20 cellular contexts compared by ENCODE assay signal in the genomic region with DNA sequence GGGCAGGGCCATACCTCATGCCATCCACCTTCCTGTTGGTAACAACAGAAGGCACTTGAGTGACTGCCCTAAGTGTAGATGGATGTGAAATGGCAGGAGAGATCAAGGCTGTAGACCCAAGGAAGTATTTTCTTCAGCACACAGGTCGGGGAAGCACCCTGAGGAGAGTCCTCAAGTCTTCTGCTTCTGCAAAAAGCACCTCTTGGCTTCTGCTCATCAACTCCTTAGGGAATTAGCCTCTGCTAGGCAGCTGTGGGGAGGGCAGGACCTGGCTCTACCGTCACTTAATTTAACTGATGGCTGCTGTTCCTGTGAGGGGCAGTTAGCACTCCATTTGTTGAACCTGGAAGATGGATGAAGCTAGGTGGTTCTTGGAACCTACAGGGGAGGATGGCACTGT.
DNase-seq lines count a peak whose midpoint lies in the region; ATAC-seq and TF ChIP-seq lines count a peak whose summit lies in the region.
"Had no signal": no experiment of that assay in that cellular context is flagged by ENCODE, and none has a peak within 500 bp of the region (broad histone marks: within the 10 kb centered on the region; RNA-seq: fewer than 3 reads in every experiment).

No MANE protein-coding gene starts in this region.

- H3K9me3 Mint-ChIP-seq in memory B cell = no peaks in the 10 kb centered on the region
- no peaks in the 10 kb centered on the region for H3K9me3 Mint-ChIP-seq in stimulated activated memory B cell treated with anti-CD40 and anti-IgM and Interleukin-4, amounts not matched to agents 10 μg/mL and 1 μg/mL and 100 μg/mL, for 72 hours
- H3K9me3 Mint-ChIP-seq: CD8-positive, alpha-beta T cell; HFFc6; IgD-negative memory B cell had no signal

- intact Hi-C loops in head of caudate nucleus (cut with DNase I) = no loop called here

- H3K4me1 Mint-ChIP-seq in memory B cell = peaks cover 7% of the 10 kb centered on the region
- peaks cover 17% of the 10 kb centered on the region for H3K4me1 Mint-ChIP-seq in stimulated activated memory B cell treated with anti-CD40 and anti-IgM and Interleukin-4, amounts not matched to agents 10 μg/mL and 1 μg/mL and 100 μg/mL, for 72 hours

- peak overlapping the region; percentile 45 for H3K27ac Mint-ChIP-seq in memory B cell
- H3K27ac Mint-ChIP-seq in stimulated activated memory B cell treated with anti-CD40 and anti-IgM and Interleukin-4, amounts not matched to agents 10 μg/mL and 1 μg/mL and 100 μg/mL, for 72 hours = no peak overlapping the region
- H3K27ac Mint-ChIP-seq: CD8-positive, alpha-beta T cell; HFFc6; IgD-negative memory B cell had no signal

- no peak for TF ChIP-seq CTCF in NB4 (IDR thresholded peaks at IDR 0.05; ENCODE audit: low read depth, low read length)

- H3K4me3 Mint-ChIP-seq in memory B cell = no peak overlapping the region
- no peak overlapping the region for H3K4me3 Mint-ChIP-seq in stimulated activated memory B cell treated with anti-CD40 and anti-IgM and Interleukin-4, amounts not matched to agents 10 μg/mL and 1 μg/mL and 100 μg/mL, for 72 hours
- H3K4me3 Mint-ChIP-seq: CD8-positive, alpha-beta T cell; HFFc6; IgD-negative memory B cell had no signal

- ATAC-seq in memory B cell (ENCODE audit: low read depth) = peak; percentile 73
- ATAC-seq in stimulated activated memory B cell treated with anti-CD40 and anti-IgM and Interleukin-4, amounts not matched to agents 10 μg/mL and 1 μg/mL and 100 μg/mL, for 72 hours = peak; percentile 49
- ATAC-seq: CD8-positive, alpha-beta T cell; GM12878; HCT116 had no signal

- DNase-seq in NB4 (ENCODE audit: low read depth) (peak; percentile 17), memory B cell (ENCODE audit: low spot score in 2 of 2) (no peak), head of caudate nucleus (no peak), UCSD-AML1 (lab: John Stamatoyannopoulos, UW; ENCODE audit: unreplicated experiment) (no peak)
- DNase-seq in activated effector memory CD4-positive, alpha-beta T cell treated with Interleukin-2 at 50 U/mL for 16 hours = no peak
- DNase-seq: ACHN; BE2C; CD8-positive, alpha-beta T cell; COR-L47; DMS 273 treated with DMSO at 0.1 percent for 48 hours; DMS53; DND-41; EL; GOT3; H7; HFFc6 had no signal

- H3K27me3 Mint-ChIP-seq in memory B cell = peaks cover 10% of the 10 kb centered on the region
- H3K27me3 Mint-ChIP-seq in stimulated activated memory B cell treated with anti-CD40 and anti-IgM and Interleukin-4, amounts not matched to agents 10 μg/mL and 1 μg/mL and 100 μg/mL, for 72 hours = peaks cover 9% of the 10 kb centered on the region

- TF ChIP-seq POLR2A in NB4 (IDR thresholded peaks at IDR 0.05; ENCODE audit: extremely low read depth, insufficient read length) = no peak

- H3K36me3 Mint-ChIP-seq in memory B cell = no peaks in the 10 kb centered on the region
- H3K36me3 Mint-ChIP-seq in stimulated activated memory B cell treated with anti-CD40 and anti-IgM and Interleukin-4, amounts not matched to agents 10 μg/mL and 1 μg/mL and 100 μg/mL, for 72 hours = no peaks in the 10 kb centered on the region
- H3K36me3 Mint-ChIP-seq: CD8-positive, alpha-beta T cell; IgD-negative memory B cell had no signal

- H3K4me3 ChIP-seq in NB4 (ENCODE audit: low read depth, low read length) = no peak overlapping the region
- H3K4me3 ChIP-seq: GM12878 had no signal
